20 cellular contexts compared by ENCODE assay signal in genomic region chr4:48693856-48694574, GRCh38.
DNase-seq lines count a peak whose midpoint lies in the region; ATAC-seq, FAIRE-seq and TF ChIP-seq lines count a peak whose summit lies in the region.
"Had no signal": no experiment of that assay in that cellular context is flagged by ENCODE, and none has a peak within 500 bp of the region (broad histone marks: within the 10 kb centered on the region; RNA-seq: fewer than 3 reads in every experiment).

No MANE protein-coding gene starts in this region.

- ATAC-seq in K562 = no peak
- no peak for ATAC-seq in GM18520 (IDR thresholded peaks at IDR 0.05; ENCODE audit: unreplicated experiment)
- ATAC-seq: HepG2 had no signal

- H3K79me2 ChIP-seq in K562 (ENCODE audit: control insufficient read depth, insufficient read depth, low read length) = peaks cover 33% of the 10 kb centered on the region
- H3K79me2 ChIP-seq in mesendoderm (ENCODE audit: control insufficient read depth, insufficient read depth, low read length) = peaks cover 11% of the 10 kb centered on the region

- TF ChIP-seq EP300 in K562 (IDR thresholded peaks at IDR 0.05; ENCODE audit: low read length) = no peak

- TF ChIP-seq CTCF in K562 (IDR thresholded peaks at IDR 0.05 in 2 of 3, conservative IDR thresholded peaks at IDR 0.05 in 1 of 3; ENCODE audit: insufficient read depth in 2 of 3, low read depth in 1 of 3, low read length in 3 of 3) = no peak

- 72% methylated on average over 8 of the region's 8 CpGs for WGBS in HUES64
- WGBS in K562 (ENCODE audit: insufficient coverage, low coverage, missing lambda C conversion rate) = 71% methylated on average over 7 of the region's 8 CpGs
- WGBS in mesendoderm (ENCODE audit: extremely low coverage, insufficient coverage, low lambda C conversion rate) = no CpG with 5 or more reads among the region's 8 CpGs

- intact Hi-C loops in K562 (cut with micrococcal nuclease) = no loop called here

- H3K56ac ChIP-seq in mesendoderm (ENCODE audit: low read length) = no peak overlapping the region

- POLR2A ChIA-PET in K562 (lab: Yijun Ruan, JAX) = interaction anchor here (0.7 to 1.4 kb wide), 3 partner anchors 10 to 13 kb away, joined by 3 to 7 read pairs (median 3); no protein-coding TSS in a partner anchor

- no peak overlapping the region for H4K8ac ChIP-seq in mesendoderm (ENCODE audit: low read depth, low read length)

- H3K9ac ChIP-seq in HUES64 (ENCODE audit: low read depth, low read length) (no peak overlapping the region), K562 (ENCODE audit: insufficient read depth in 1 of 2, low read depth in 2 of 2, low read length in 2 of 2) (no peak overlapping the region), mesendoderm (ENCODE audit: low read length) (no peak overlapping the region)

- no peaks in the 10 kb centered on the region for H3K27me3 ChIP-seq in HUES64 (ENCODE audit: insufficient read depth, low read length)
- H3K27me3 ChIP-seq in K562 (ENCODE audit: control insufficient read depth in 2 of 2, insufficient read depth in 2 of 2, low read length in 2 of 2) = no peaks in the 10 kb centered on the region
- H3K27me3 ChIP-seq in mesendoderm (ENCODE audit: insufficient read depth, low read length, poor library complexity) = no peaks in the 10 kb centered on the region
- H3K27me3 ChIP-seq: MG63 had no signal

- H3K4me3 ChIP-seq in HUES64 (ENCODE audit: low read length) (no peak overlapping the region), K562 (no peak overlapping the region), mesendoderm (ENCODE audit: low read length) (no peak overlapping the region)
- H3K4me3 ChIP-seq: MG63, SK-N-MC had no signal

- peaks cover 8% of the 10 kb centered on the region for H3K79me1 ChIP-seq in mesendoderm (ENCODE audit: low read length)

- no peaks in the 10 kb centered on the region for H3K9me1 ChIP-seq in K562 (ENCODE audit: control insufficient read depth, insufficient read depth, low read length)

- no peak overlapping the region for H2AK5ac ChIP-seq in mesendoderm (ENCODE audit: low read length)

- TF ChIP-seq POLR2A in K562 (conservative IDR thresholded peaks at IDR 0.05) = no peak

- peak overlapping the region; percentile 31 for H3K27ac ChIP-seq in HUES64 (ENCODE audit: low read depth, low read length)
- no peak overlapping the region; the same call in 2 of the 3 replicates for H3K27ac ChIP-seq in K562 (ENCODE audit: extremely low read depth, low read depth, low read length)
- peak overlapping the region; percentile 54 for H3K27ac ChIP-seq in mesendoderm (ENCODE audit: low read depth, low read length)
- H3K27ac ChIP-seq: C4-2B, SK-N-MC had no signal

- H4K5ac ChIP-seq in mesendoderm (ENCODE audit: low read length) = no peak overlapping the region

- no TSS peak for BruUV-seq in K562 (replicated peaks; lab: Mats Ljungman, UMichigan)

- no peak overlapping the region for H2BK5ac ChIP-seq in mesendoderm (ENCODE audit: low read length)

- DNase-seq in K562 (ENCODE audit: extremely low read depth in 1 of 4, low spot score in 3 of 4) (no peak), mesendoderm (peak; percentile 78), cerebellum (ENCODE audit: low spot score) (no peak), foreskin melanocyte (no peak)
- no peak for DNase-seq in activated T-cell treated with anti-CD3 and anti-CD28 coated beads, Interleukin-2, amount 50 U/mL, for 1 hour
- DNase-seq: AML-193, DND-41, Karpas-422, MG63, NCI-H1092 treated with DMSO at 0.1 percent for 48 hours, NCI-H2081, NCI-H510A, NCI-H774, OCI-M1, SHP77 had no signal

- H3K23ac ChIP-seq in mesendoderm (ENCODE audit: low read length) = no peak overlapping the region

- H2BK120ac ChIP-seq in mesendoderm (ENCODE audit: low read depth, low read length) = no peak overlapping the region

- H3K18ac ChIP-seq in mesendoderm (ENCODE audit: low read length) = peak overlapping the region; percentile 61

- no peak overlapping the region for H2BK15ac ChIP-seq in mesendoderm (replicated peaks; ENCODE audit: low read depth)

- H3K9me3 ChIP-seq in HUES64 (ENCODE audit: insufficient read depth, low read depth, low read length) (no peaks in the 10 kb centered on the region), K562 (replicated peaks; ENCODE audit: control insufficient read depth, insufficient read depth, low read depth, low read length) (no peaks in the 10 kb centered on the region)
- H3K9me3 ChIP-seq: MG63 had no signal

- FAIRE-seq in K562 (lab: Jason Lieb, UNC) = no peak
- FAIRE-seq: HepG2 had no signal

- in situ Hi-C loops in K562 (cut with MboI) = no loop called here

- H2AFZ ChIP-seq in K562 (ENCODE audit: low read depth, low read length) = no peak overlapping the region

- CTCF ChIA-PET in K562 (lab: Yijun Ruan, JAX; ENCODE audit: low intra/inter-chr PET ratio) = no interaction called here

- peaks cover 11% of the 10 kb centered on the region for H4K20me1 ChIP-seq in K562 (replicated peaks; ENCODE audit: control insufficient read depth, insufficient read depth, low read length)

- H3K4me2 ChIP-seq in K562 (ENCODE audit: insufficient read depth, low read length) (no peak overlapping the region), mesendoderm (ENCODE audit: low read length) (no peak overlapping the region)

- TF ChIP-seq RAD21 in K562 (CRISPR knock-in tag; conservative IDR thresholded peaks at IDR 0.05 in 1 of 2, IDR thresholded peaks at IDR 0.05 in 1 of 2) = no peak

- H3K4me1 ChIP-seq in HUES64 (ENCODE audit: insufficient read depth, low read length) (peaks cover 44% of the 10 kb centered on the region), K562 (replicated peaks in 1 of 2; ENCODE audit: control insufficient read depth in 2 of 2, insufficient read depth in 2 of 2, low read length in 2 of 2) (peaks cover 4 to 20% of the 10 kb centered on the region in 2 experiments; a peak in 4 of 5 replicates), mesendoderm (ENCODE audit: control insufficient read depth, low read depth, low read length) (peaks cover 14% of the 10 kb centered on the region)

- H3K4ac ChIP-seq in mesendoderm (ENCODE audit: low read depth, low read length) = no peak overlapping the region

- no peaks in the 10 kb centered on the region for H3K36me3 ChIP-seq in HUES64 (ENCODE audit: insufficient read depth, low read length)
- H3K36me3 ChIP-seq in K562 (ENCODE audit: control insufficient read depth, insufficient read depth, low read length) = no peaks in the 10 kb centered on the region
- H3K36me3 ChIP-seq in mesendoderm (ENCODE audit: control insufficient read depth, insufficient read depth, low read length) = no peaks in the 10 kb centered on the region
- H3K36me3 ChIP-seq: MG63 had no signal

TF ChIP-seq in K562, 482 proteins besides CTCF, POLR2A, EP300 and RAD21:
- TF ChIP-seq CEBPB (tag; IDR thresholded peaks at IDR 0.05) (peak; percentile 70), ATF1 (CRISPR knock-in tag; IDR thresholded peaks at IDR 0.05) (no peak), ATF1 (tag; IDR thresholded peaks at IDR 0.05) (no peak), HDGF (IDR thresholded peaks at IDR 0.05) (no peak), TAF9B (IDR thresholded peaks at IDR 0.05; ENCODE audit: partially characterized antibody) (no peak)
